In the genomic region with DNA sequence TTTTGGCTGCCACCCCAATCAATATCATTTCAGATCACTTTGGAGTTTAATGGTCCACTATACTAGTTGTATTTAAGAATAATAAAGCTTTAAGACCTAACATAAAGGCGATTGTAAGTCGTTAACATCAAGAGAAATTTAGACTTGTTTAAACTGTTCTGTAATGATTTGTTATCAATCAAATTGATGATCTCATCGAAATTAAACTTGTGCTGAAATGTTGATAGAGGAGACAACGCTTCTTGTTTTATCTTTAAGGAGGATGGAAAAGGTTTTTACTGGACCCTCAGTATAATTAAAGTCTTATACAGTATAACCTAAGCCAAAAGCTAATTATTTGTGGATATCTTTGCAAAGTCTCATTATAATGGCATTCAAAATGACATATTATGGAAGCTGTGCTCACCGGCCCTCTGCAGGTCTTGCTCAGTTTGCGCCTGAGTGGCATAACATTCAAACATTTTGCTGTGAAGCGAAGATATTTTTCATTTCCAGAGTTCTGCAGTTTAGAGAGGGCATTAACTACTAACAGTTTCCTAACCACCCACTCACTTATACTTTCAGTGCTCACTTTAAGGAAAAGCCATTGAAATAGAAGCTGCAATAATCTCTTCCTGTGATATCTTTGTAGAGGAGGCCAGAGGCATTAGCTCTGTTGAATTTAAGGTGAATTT, we compare ENCODE assay signal across 8 cellular contexts. TPM values are rescaled to one million over a fixed set of nuclear protein-coding genes. Genes with fewer than 3 reads are reported as not detected.
DNase-seq lines count a peak whose midpoint lies in the region; ATAC-seq, FAIRE-seq and TF ChIP-seq lines count a peak whose summit lies in the region.

No MANE protein-coding gene starts in this region.

- no peak for TF ChIP-seq EP300 in A549 (IDR thresholded peaks at IDR 0.05)
- TF ChIP-seq EP300 in neural cell (conservative IDR thresholded peaks at IDR 0.05; ENCODE audit: poor library complexity, severe bottlenecking), result no peak

- TF ChIP-seq RAD21 in A549 (conservative IDR thresholded peaks at IDR 0.05 in 1 of 2, IDR thresholded peaks at IDR 0.05 in 1 of 2) (0 out of 5 replicates have a peak, but pooled peaks of 1 of the 2 experiments have one; percentile 16), neural cell (conservative IDR thresholded peaks at IDR 0.05) (no peak)

- H3K4me1 ChIP-seq in A549, result peaks cover 32% of the 10 kb centered on the region
- H3K4me1 ChIP-seq in Peyer's patch, result peaks cover 0 to 22% (median 8%) of the 10 kb centered on the region in 4 donors

- H3K36me3 ChIP-seq in Peyer's patch (no peaks in the 10 kb centered on the region), neural cell (ENCODE audit: insufficient read depth, low read length) (no peaks in the 10 kb centered on the region)

- WGBS in A549 (ENCODE audit: missing lambda C conversion rate), result 42% methylated on average over 7 of the region's 7 CpGs

- peak in 1 of 2 experiments; percentile 35; a peak in 3 of 6 replicates for ATAC-seq in A549
- no peak for ATAC-seq in HG03439 (IDR thresholded peaks at IDR 0.05; ENCODE audit: unreplicated experiment)
- no peak for ATAC-seq in GM21717 (IDR thresholded peaks at IDR 0.05; ENCODE audit: unreplicated experiment)
- no peak for ATAC-seq in HG03039 (IDR thresholded peaks at IDR 0.05; ENCODE audit: unreplicated experiment)

- POLR2A ChIA-PET in A549 (lab: Yijun Ruan, JAX), result interaction anchor here (0.9 to 6.0 kb wide), 18 partner anchors 9 to 209 kb away, joined by 3 to 172 read pairs (median 12); no protein-coding TSS in a partner anchor

- peak overlapping the region; percentile 86 for H3K9ac ChIP-seq in neural cell (ENCODE audit: low read length)

- H3K4me2 ChIP-seq in A549 (peak overlapping the region; percentile 91), neural cell (ENCODE audit: low read length) (peak overlapping the region; percentile 64)

- CTCF ChIA-PET in A549 (lab: Yijun Ruan, JAX), result interaction anchor here (1.0 to 6.4 kb wide), 19 partner anchors 9 to 234 kb away, joined by 3 to 50 read pairs (median 5); no protein-coding TSS in a partner anchor

- TF ChIP-seq CTCF in A549 (IDR thresholded peaks at IDR 0.05) (peak; percentile 31; the same call in 1 of the 3 replicates), Peyer's patch (IDR thresholded peaks at IDR 0.05) (peak in 3 of 6 experiments; percentile 5 to 41 (median 25)), choroid plexus epithelial cell (conservative IDR thresholded peaks at IDR 0.05; ENCODE audit: low read depth, low read length) (peak; percentile 44), neural cell (IDR thresholded peaks at IDR 0.05; ENCODE audit: poor library complexity, severe bottlenecking) (peak; percentile 68)

- H3K79me2 ChIP-seq in neural cell (replicated peaks; ENCODE audit: insufficient read depth, low read length), result peaks cover 28% of the 10 kb centered on the region

- no peaks in the 10 kb centered on the region for H4K20me1 ChIP-seq in neural cell (ENCODE audit: insufficient read depth)

- H3K27me3 ChIP-seq in Peyer's patch, result no peaks in the 10 kb centered on the region
- H3K27me3 ChIP-seq in neural cell (ENCODE audit: insufficient read depth, low read depth, low read length), result no peaks in the 10 kb centered on the region

- no peak overlapping the region for H2AFZ ChIP-seq in neural cell (ENCODE audit: low read depth, low read length)

- no peak for TF ChIP-seq POLR2A in A549 (IDR thresholded peaks at IDR 0.05; ENCODE audit: low read length)
- TF ChIP-seq POLR2A in Peyer's patch (IDR thresholded peaks at IDR 0.05), result no peak

- H3K9me2 ChIP-seq in neural cell (ENCODE audit: insufficient read depth, low read length), result no peaks in the 10 kb centered on the region

- FAIRE-seq in A549 (lab: Jason Lieb, UNC), result no peak
- FAIRE-seq in G401.6 (lab: Jason Lieb, UNC), result peak; percentile 86

- H3K27ac ChIP-seq in A549, result peak overlapping the region; percentile 84 to 99; a peak in 5 of 6 replicates
- peak overlapping the region; percentile 3 to 100 (median 98) for H3K27ac ChIP-seq in Peyer's patch
- peak overlapping the region; percentile 81 for H3K27ac ChIP-seq in neural cell (ENCODE audit: low read length)

- H3K9me3 ChIP-seq in A549 (no peaks in the 10 kb centered on the region), Peyer's patch (no peaks in the 10 kb centered on the region), neural cell (ENCODE audit: low read length) (no peaks in the 10 kb centered on the region)

- peak; percentile 45 to 56 for DNase-seq in A549 (ENCODE audit: low read depth in 1 of 2, low spot score in 1 of 2)
- no peak for DNase-seq in Peyer's patch
- DNase-seq in choroid plexus epithelial cell (ENCODE audit: low read depth), result no peak

- peaks cover 3% of the 10 kb centered on the region for H3F3A ChIP-seq in neural cell (ENCODE audit: insufficient read depth, low read length, poor library complexity, severe bottlenecking)

- H3K4me3 ChIP-seq in A549 (peak overlapping the region; percentile 80), Peyer's patch (peak overlapping the region; percentile 83 to 98 (median 94)), choroid plexus epithelial cell (ENCODE audit: low read depth, low read length) (no peak overlapping the region), neural cell (ENCODE audit: low read length) (peak overlapping the region; percentile 91)

TF ChIP-seq in A549, 52 proteins besides CTCF, POLR2A, EP300 and RAD21 (continues in another document):
- TF ChIP-seq CHD4 (IDR thresholded peaks at IDR 0.05; ENCODE audit: borderline replicate concordance) (no peak), REST (IDR thresholded peaks at IDR 0.05) (no peak), ZNF302 (CRISPR knock-in tag; IDR thresholded peaks at IDR 0.05) (no peak), MAFK (IDR thresholded peaks at IDR 0.05; ENCODE audit: partially characterized antibody) (peak; percentile 94), JUN (IDR thresholded peaks at IDR 0.05) (no peak), EHMT2 (IDR thresholded peaks at IDR 0.05; ENCODE audit: low read depth) (no peak)

TF ChIP-seq in neural cell, 6 proteins besides CTCF, POLR2A, EP300 and RAD21:
- TF ChIP-seq REST (IDR thresholded peaks at IDR 0.05; ENCODE audit: borderline replicate concordance), result no peak
- peak; percentile 56 for TF ChIP-seq SMC3 (conservative IDR thresholded peaks at IDR 0.05; ENCODE audit: poor library complexity)
- TF ChIP-seq TAF1 (IDR thresholded peaks at IDR 0.05; ENCODE audit: low read depth), result no peak

RNA-seq across cellular contexts. Expression of gene SERTAD2, which starts 1.4 kb away (rescaled TPM):
- polyA plus RNA-seq in A549 (2011; rRNA removed) (11.8 and 14.0 TPM in 2 replicates), A549 (2017; fragmentation: RNase III; extraction: RNeasy Plus Mini Kit Qiagen cat#74134 plus additional on column Dnase treatment) (11.8 to 13.1 TPM (median 12.2 TPM) in 3 replicates), neural cell (4.7 TPM in 2 replicates)
- polyA plus RNA-seq in A549 (2012; cell fraction: cytosol; rRNA removed), result 7.3 and 9.6 TPM in 2 replicates
- 4.0 and 6.0 TPM in 2 replicates for polyA plus RNA-seq in A549 (2012; cell fraction: nucleus; rRNA removed)
- 14.4 and 16.4 TPM in 2 replicates for polyA minus RNA-seq in A549 (2011; rRNA and poly(A)+ RNA removed)
- total RNA-seq in Peyer's patch, result 10 to 100 TPM in 1 of 4 donors, 1 to 10 TPM in 3; 8.7 to 10.3 (median 9.8) TPM
- polyA minus RNA-seq in neural cell, result 9.3 and 13.8 TPM in 2 replicates

Comparison
In these comparisons a context has a peak if more than half of its experiments do, and no peak if none do; other contexts are left out.
1. DNase-seq: peak in A549 (2 of 2); none in Peyer's patch (0 of 3) and choroid plexus epithelial cell (single experiment).
2. Peak in every context shown above with its lines, with median percentiles within 50 percentile points of each other: H3K27ac ChIP-seq.